Comparison of ENCODE assay signal across 9 cellular contexts in the genomic region with DNA sequence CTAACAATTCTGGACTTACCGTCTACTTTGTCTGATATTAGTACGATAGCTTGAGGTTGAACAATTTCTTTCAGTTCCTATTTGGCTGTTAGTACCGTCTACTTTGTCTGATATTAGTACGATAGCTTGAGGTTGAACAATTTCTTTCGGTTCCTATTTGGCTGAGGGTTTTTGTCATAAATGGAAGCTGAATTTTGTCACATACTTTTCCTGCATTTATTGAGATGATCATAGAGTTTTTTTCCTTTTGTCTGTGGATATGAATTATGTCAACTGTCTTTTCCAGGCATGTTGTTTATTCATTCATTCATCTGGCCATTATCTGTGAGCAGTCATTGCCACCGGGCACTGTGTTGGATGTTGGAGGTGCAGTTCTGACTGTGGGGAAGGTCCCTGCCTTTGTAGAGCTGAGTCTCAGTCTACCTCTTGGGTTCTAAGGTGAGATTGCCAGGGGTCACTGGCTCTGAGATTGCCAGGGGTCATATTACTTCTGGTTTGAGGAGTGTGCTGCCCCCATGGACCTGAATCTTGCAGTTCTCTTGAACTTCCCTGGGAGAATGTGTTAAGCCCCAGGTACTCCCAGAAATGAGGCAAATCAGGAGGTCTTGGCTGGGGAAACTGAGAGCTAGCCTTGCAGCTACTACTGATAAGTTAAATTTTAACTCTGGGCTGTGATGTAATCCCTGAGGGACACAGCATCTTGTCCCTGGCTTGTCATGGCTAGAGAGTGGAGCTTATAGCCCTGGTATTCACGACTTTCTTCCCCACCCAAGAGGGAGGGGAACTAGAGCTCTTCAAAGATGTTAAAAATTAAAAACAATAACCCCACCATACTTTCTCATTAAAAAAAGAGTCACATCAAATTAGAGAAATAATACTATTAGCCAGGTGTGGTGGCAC.
DNase-seq lines count a peak whose midpoint lies in the region; ATAC-seq and TF ChIP-seq lines count a peak whose summit lies in the region.
"Had no signal": no experiment of that assay in that cellular context is flagged by ENCODE, and none has a peak within 500 bp of the region (broad histone marks: within the 10 kb centered on the region; RNA-seq: fewer than 3 reads in every experiment).

No MANE protein-coding gene starts in this region.

- intact Hi-C loops in heart left ventricle (cut with DNase I), result no loop called here

- H3K27ac ChIP-seq in heart left ventricle, result no peak overlapping the region

- TF ChIP-seq POLR2A in heart left ventricle (IDR thresholded peaks at IDR 0.05), result no peak

- no peak for TF ChIP-seq CTCF in GM10266 (IDR thresholded peaks at IDR 0.05; ENCODE audit: control insufficient read depth, insufficient read depth, low read depth, missing control alignments)
- TF ChIP-seq CTCF in heart left ventricle (IDR thresholded peaks at IDR 0.05), result no peak

- no peaks in the 10 kb centered on the region for H3K36me3 Mint-ChIP-seq in immature natural killer cell

- peaks cover 0 to 9% (median 8%) of the 10 kb centered on the region in 3 donors for H3K27me3 Mint-ChIP-seq in immature natural killer cell (ENCODE audit: low read depth in 3 of 3)

- ATAC-seq in HG02763 (IDR thresholded peaks at IDR 0.05; ENCODE audit: unreplicated experiment) (peak; percentile 80), HG03558 (IDR thresholded peaks at IDR 0.05; ENCODE audit: extremely low read depth, unreplicated experiment) (peak; percentile 92), heart left ventricle (no peak)

- H3K36me3 ChIP-seq in heart left ventricle, result no peaks in the 10 kb centered on the region

- peaks cover 0 to 27% (median 11%) of the 10 kb centered on the region in 12 donors for H3K4me1 ChIP-seq in heart left ventricle

- no peaks in the 10 kb centered on the region for H3K9me3 ChIP-seq in heart left ventricle

- H3K4me3 Mint-ChIP-seq in immature natural killer cell, result no peak overlapping the region

- no peaks in the 10 kb centered on the region for H3K9me3 Mint-ChIP-seq in immature natural killer cell

- peak; percentile 56 for DNase-seq in GM10266 (ENCODE audit: extremely low spot score)
- DNase-seq in GM19240 (ENCODE audit: insufficient read length, low spot score), result peak; percentile 39
- no peak for DNase-seq in immature natural killer cell
- no peak for DNase-seq in ureter (ENCODE audit: low spot score)
- no peak for DNase-seq in heart left ventricle
- no peak for DNase-seq in NCI-H524 (lab: John Stamatoyannopoulos, UW)
- DNase-seq: erythroblast had no signal

- WGBS in heart left ventricle, 4 donors, result 86 to 90% (median 88%) methylated on average over 7 of the region's 7 CpGs

- no peaks in the 10 kb centered on the region for H3K27me3 ChIP-seq in heart left ventricle

- no peak overlapping the region for H3K4me3 ChIP-seq in heart left ventricle

- H3K4me1 Mint-ChIP-seq in immature natural killer cell, result no peaks in the 10 kb centered on the region

- H3K27ac Mint-ChIP-seq in immature natural killer cell, result no peak overlapping the region

Comparison
In these comparisons a context has a peak if more than half of its experiments do, and no peak if none do; other contexts are left out.
1. DNase-seq: peak in GM10266 (single experiment) and GM19240 (single experiment); none in immature natural killer cell (0 of 3), ureter (single experiment), heart left ventricle (0 of 5) and NCI-H524 (0 of 2).
2. ATAC-seq: peak in HG02763 (single experiment) and HG03558 (single experiment); none in heart left ventricle (0 of 4).